6 cellular contexts compared by ENCODE assay signal in genomic region chr17:45146616-45147101, GRCh38. TPM values are rescaled to one million over a fixed set of nuclear protein-coding genes. Genes with fewer than 3 reads are reported as not detected.
A peak's percentile ranks its signal among the peaks of the same experiment; 100 is the strongest.
DNase-seq lines count a peak whose midpoint lies in the region; ATAC-seq, FAIRE-seq and TF ChIP-seq lines count a peak whose summit lies in the region.

No MANE protein-coding gene starts in this region.

- ATAC-seq in right cardiac atrium (no peak), upper lobe of left lung (ENCODE audit: low FRiP score in 2 of 2) (no peak), HG02759 (IDR thresholded peaks at IDR 0.05; ENCODE audit: unreplicated experiment) (no peak)

- peak in 2 of 4 donors; percentile 2 to 33 for TF ChIP-seq POLR2A in upper lobe of left lung (IDR thresholded peaks at IDR 0.05)

- H3K27ac ChIP-seq in right cardiac atrium (ENCODE audit: low read length) (peak overlapping the region; percentile 98), upper lobe of left lung (peak overlapping the region; percentile 94 to 99 (median 98))

- no peak for FAIRE-seq in frontal cortex (lab: Jason Lieb, UNC)

- H3K36me3 ChIP-seq in BE2C (no peaks in the 10 kb centered on the region), upper lobe of left lung (no peaks in the 10 kb centered on the region)

- WGBS in right cardiac atrium: 56% methylated on average over 9 of the region's 9 CpGs
- 55 to 61% methylated on average over 9 of the region's 9 CpGs for WGBS in upper lobe of left lung, 2 donors

- no peaks in the 10 kb centered on the region for H3K9me3 ChIP-seq in BE2C
- no peaks in the 10 kb centered on the region for H3K9me3 ChIP-seq in right cardiac atrium (ENCODE audit: control insufficient read depth, low read length)
- no peaks in the 10 kb centered on the region for H3K9me3 ChIP-seq in upper lobe of left lung

- peak overlapping the region; percentile 75 for H3K4me3 ChIP-seq in BE2C (ENCODE audit: low read depth, low read length)
- peak overlapping the region; percentile 85 for H3K4me3 ChIP-seq in right cardiac atrium (ENCODE audit: low read length)
- H3K4me3 ChIP-seq in upper lobe of left lung: peak overlapping the region in 3 of 4 donors; percentile 59 to 79 (median 61)

- DNase-seq in BE2C (no peak), RKO (ENCODE audit: low spot score) (peak; percentile 60), right cardiac atrium (no peak), upper lobe of left lung (peak in 1 of 2 donors; percentile 63), frontal cortex (ENCODE audit: low spot score in 2 of 2) (no peak)

- no peak for TF ChIP-seq EP300 in upper lobe of left lung (IDR thresholded peaks at IDR 0.05)

- intact Hi-C loops in right cardiac atrium (cut with DNase I): loop anchor here in 3 of 4 donors (2.0 to 10.0 kb wide), 3 partner anchors 14 to 168 kb away; partner anchors contain the start of genes HEXIM2 (in 1 of the 3) and MAP3K14 (in 1 of the 3)

- H3K4me1 ChIP-seq in BE2C (peaks cover 3% of the 10 kb centered on the region; the same call in 1 of the 2 replicates), right cardiac atrium (ENCODE audit: control insufficient read depth, insufficient read depth, low read length) (peaks cover 8% of the 10 kb centered on the region), upper lobe of left lung (peaks cover 40 to 59% (median 41%) of the 10 kb centered on the region in 4 donors)

- TF ChIP-seq CTCF in BE2C (IDR thresholded peaks at IDR 0.05; ENCODE audit: low read depth, low read length) (no peak), upper lobe of left lung (IDR thresholded peaks at IDR 0.05) (no peak)

- no peaks in the 10 kb centered on the region for H3K27me3 ChIP-seq in BE2C
- no peaks in the 10 kb centered on the region for H3K27me3 ChIP-seq in right cardiac atrium (ENCODE audit: control insufficient read depth, insufficient read depth)
- no peaks in the 10 kb centered on the region for H3K27me3 ChIP-seq in upper lobe of left lung

RNA-seq across cellular contexts. Expression of gene HEXIM1, which starts 1.6 kb away (rescaled TPM):
- polyA plus RNA-seq in BE2C (2012; ENCODE audit: insufficient read depth, insufficient read length, low read depth): 61.7 TPM
- total RNA-seq in right cardiac atrium: 10 to 100 TPM; 37.1 to 42.6 (median 40.6) TPM
- polyA plus RNA-seq in right cardiac atrium: 21.2 TPM
- 10 to 100 TPM; 19.9 to 43.8 (median 32.3) TPM for total RNA-seq in upper lobe of left lung
- total RNA-seq in frontal cortex: 8.6 TPM

RNA-seq across cellular contexts. Expression of gene ACBD4, which starts 11.2 kb away (rescaled TPM):
- polyA plus RNA-seq in BE2C (2012; ENCODE audit: insufficient read depth, insufficient read length, low read depth): 3.1 TPM
- total RNA-seq in right cardiac atrium (10 to 100 TPM; 11.9 to 14.8 (median 12.6) TPM), upper lobe of left lung (10 to 100 TPM in 5 of 6 donors, 1 to 10 TPM in 1; 9.7 to 68.1 (median 23.4) TPM), frontal cortex (2.4 TPM)
- polyA plus RNA-seq in right cardiac atrium: 12.0 TPM

RNA-seq across cellular contexts. Expression of gene PLCD3, which starts 14.3 kb away (rescaled TPM):
- polyA plus RNA-seq in BE2C (2012; ENCODE audit: insufficient read depth, insufficient read length, low read depth): 99.9 TPM
- total RNA-seq in right cardiac atrium (100 to 1,000 TPM in 3 of 4 donors, 10 to 100 TPM in 1; 94.2 to 164 (median 138) TPM), upper lobe of left lung (10 to 100 TPM; 24.2 to 65.6 (median 50.6) TPM), frontal cortex (0.82 TPM)
- polyA plus RNA-seq in right cardiac atrium: 100 TPM

RNA-seq across cellular contexts. Expression of gene HEXIM2, which starts 15.0 kb away (rescaled TPM):
- polyA plus RNA-seq in BE2C (2012; ENCODE audit: insufficient read depth, insufficient read length, low read depth): 15.9 TPM
- 1 to 10 TPM; 3.5 to 8.2 (median 6.6) TPM for total RNA-seq in right cardiac atrium
- polyA plus RNA-seq in right cardiac atrium: 6.5 TPM
- 10 to 100 TPM in 2 of 6 donors, 1 to 10 TPM in 4; 4.1 to 14.7 (median 9.3) TPM for total RNA-seq in upper lobe of left lung
- 8.2 TPM for total RNA-seq in frontal cortex

Comparison
In these comparisons a context has a peak if more than half of its experiments do, and no peak if none do; other contexts are left out.
1. RNA of gene PLCD3, which starts 14.3 kb away (total RNA-seq): 94.2 to 164 TPM in right cardiac atrium and 24.2 to 65.6 TPM in upper lobe of left lung; 0.82 TPM in frontal cortex (single experiment); every median in the first group is over 10 times any median in the second.
2. Peak in every context shown above with its lines, with median percentiles within 50 percentile points of each other: H3K4me3 ChIP-seq.